ENCODE assay signal across 28 cellular contexts in the genomic region with DNA sequence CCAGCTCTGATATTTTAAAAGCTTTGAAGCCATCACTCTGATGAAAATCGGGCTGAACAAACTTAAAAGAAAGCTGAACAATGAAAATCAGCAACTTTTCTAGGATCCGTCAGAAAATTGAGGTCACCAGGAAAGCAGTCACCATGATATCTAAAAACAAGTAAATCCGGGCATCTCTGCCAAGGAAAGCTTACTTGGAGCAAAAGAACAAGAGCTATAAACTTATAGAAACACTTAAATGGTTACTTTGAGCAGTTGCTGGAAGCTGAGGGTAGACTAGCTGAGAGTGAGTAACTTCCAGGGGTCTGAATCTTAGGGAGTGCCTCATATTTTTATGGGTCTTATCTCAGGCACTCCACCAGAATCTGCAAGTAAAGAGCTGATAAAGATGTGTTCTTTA.
"Had no signal": no experiment of that assay in that cellular context is flagged by ENCODE, and none has a peak within 500 bp of the region (broad histone marks: within the 10 kb centered on the region; RNA-seq: fewer than 3 reads in every experiment).

No MANE protein-coding gene starts in this region.

- H3K36me3 ChIP-seq: brain microvascular endothelial cell, SJCRH30 had no signal

- H3K27ac ChIP-seq: brain microvascular endothelial cell, SJCRH30, SK-N-MC had no signal

- H3K9me3 ChIP-seq: SJCRH30 had no signal

- DNase-seq: activated B cell treated with CpG ODN at 0.5 μM for 24 hours; activated CD4-positive, alpha-beta memory T cell treated with anti-CD3 and anti-CD28 coated beads for 36 hours; activated CD4-positive, alpha-beta T cell treated with anti-CD3 and anti-CD28 coated beads for 4 hours; activated CD4-positive, alpha-beta T cell treated with anti-CD3 and anti-CD28 coated beads, Interleukin-2, amount 50 U/mL, for 1 hour; activated CD4-positive, CD25-positive, alpha-beta regulatory T cell treated with anti-CD3 and anti-CD28 coated beads, Interleukin-2, amount 50 U/mL, for 72 hours; activated CD8-positive, alpha-beta memory T cell treated with anti-CD3 and anti-CD28 coated beads, Interleukin-2, amount 50 U/mL, for 4 hours; activated effector memory CD4-positive, alpha-beta T cell treated with Interleukin-2 at 50 U/mL for 16 hours; activated naive CD4-positive, alpha-beta T cell treated with anti-CD3 and anti-CD28 coated beads, Interleukin-2, amount 10 ng/mL, durations not matched to agents 7 days and 5 days; activated naive CD8-positive, alpha-beta T cell treated with anti-CD3 and anti-CD28 coated beads for 36 hours; activated T-cell treated with anti-CD3 and anti-CD28 coated beads, Interleukin-2, amount 50 U/mL, for 48 hours; amniotic stem cell; aorta; brain microvascular endothelial cell; Kasumi-1; KG1; MM.1S; MV-4-11; NCI-H1092; NCI-H1436 treated with DMSO at 0.1 percent for 48 hours; NCI-H1694 treated with DMSO at 0.1 percent for 48 hours; NCI-H2029; NCI-H345; NCI-H526; NCI-H748 treated with DMSO at 0.1 percent for 48 hours; SHP77; SJCRH30 had no signal

- H3K4me1 ChIP-seq: SJCRH30 had no signal

- H3K4me3 ChIP-seq: SJCRH30, SK-N-MC had no signal

- FAIRE-seq: TTC549 had no signal

- H3K27me3 ChIP-seq: brain microvascular endothelial cell, SJCRH30 had no signal
